Comparison of ENCODE assay signal across 8 cellular contexts in genomic region chr19:54390942-54391577, GRCh38. TPM values are rescaled to one million over a fixed set of nuclear protein-coding genes. Genes with fewer than 3 reads are reported as not detected.
DNase-seq lines count a peak whose midpoint lies in the region; ATAC-seq and TF ChIP-seq lines count a peak whose summit lies in the region.

No MANE protein-coding gene starts in this region.

- peak overlapping the region in 4 of 7 donors; percentile 39 to 69 (median 66) for H3K4me3 Mint-ChIP-seq in CD8-positive, alpha-beta memory T cell

- no peak overlapping the region for H3K4me3 ChIP-seq in CD8-positive, alpha-beta memory T cell (ENCODE audit: low read length)
- H3K4me3 ChIP-seq in psoas muscle = no peak overlapping the region

- no peaks in the 10 kb centered on the region for H3K9me3 Mint-ChIP-seq in CD8-positive, alpha-beta memory T cell

- H3K36me3 ChIP-seq in CD8-positive, alpha-beta memory T cell (ENCODE audit: insufficient read depth, low read length) = no peaks in the 10 kb centered on the region
- no peaks in the 10 kb centered on the region for H3K36me3 ChIP-seq in psoas muscle (ENCODE audit: insufficient read depth in 1 of 2, low read depth in 1 of 2)

- intact Hi-C loops in psoas muscle (cut with DNase I) = loop anchor here (2.0 to 10.0 kb wide), 2 partner anchors 222 to 226 kb away; no protein-coding TSS in a partner anchor

- peak overlapping the region in 6 of 8 donors; percentile 41 to 97 (median 81) for H3K27ac Mint-ChIP-seq in CD8-positive, alpha-beta memory T cell

- H3K4me1 ChIP-seq in CD8-positive, alpha-beta memory T cell (ENCODE audit: insufficient read depth, low read length) = peaks cover 34% of the 10 kb centered on the region
- no peaks in the 10 kb centered on the region for H3K4me1 ChIP-seq in psoas muscle

- peaks cover 7 to 19% of the 10 kb centered on the region in 2 donors for H3K27me3 Mint-ChIP-seq in CD8-positive, alpha-beta memory T cell

- no peak overlapping the region for H3K27ac ChIP-seq in CD8-positive, alpha-beta memory T cell (ENCODE audit: low read depth, low read length)
- no peak overlapping the region for H3K27ac ChIP-seq in psoas muscle

- TF ChIP-seq CTCF in psoas muscle (IDR thresholded peaks at IDR 0.05) = peak; percentile 61

- peak; percentile 58 to 79 (median 68) for DNase-seq in CD8-positive, alpha-beta memory T cell
- DNase-seq in HT-29 (ENCODE audit: low spot score) = peak; percentile 89
- peak; percentile 50 for DNase-seq in RPMI7951 (ENCODE audit: low read depth)
- peak; percentile 84 for DNase-seq in activated effector memory CD4-positive, alpha-beta T cell treated with anti-CD3 and anti-CD28 coated beads, Interleukin-2, amount 50 U/mL, for 16 hours
- DNase-seq in globus pallidus (ENCODE audit: low spot score) = peak; percentile 49
- DNase-seq in psoas muscle = no peak
- no peak for DNase-seq in cortex of kidney (lab: John Stamatoyannopoulos, UW)

- no peaks in the 10 kb centered on the region for H3K9me3 ChIP-seq in CD8-positive, alpha-beta memory T cell (ENCODE audit: low read length)
- H3K9me3 ChIP-seq in psoas muscle = no peaks in the 10 kb centered on the region

- no peaks in the 10 kb centered on the region for H3K27me3 ChIP-seq in CD8-positive, alpha-beta memory T cell (ENCODE audit: insufficient read depth, low read length, poor library complexity, severe bottlenecking)
- peaks cover 0 to 22% (median 5%) of the 10 kb centered on the region in 3 donors for H3K27me3 ChIP-seq in psoas muscle (ENCODE audit: insufficient read depth in 3 of 3, low read length in 2 of 3)

- peaks cover 0 to 3% (median 0%) of the 10 kb centered on the region in 3 donors for H3K36me3 Mint-ChIP-seq in CD8-positive, alpha-beta memory T cell

- CTCF ChIA-PET in CD8-positive, alpha-beta memory T cell (lab: Charles Lee) = interaction anchor here (0.7 to 6.0 kb wide), 19 partner anchors 8 to 202 kb away, joined by 3 to 119 read pairs (median 4); partner anchors contain the start of genes LAIR1, MBOAT7 and TTYH1

- 14 to 19% (median 18%) methylated on average over 7 of the region's 7 CpGs for WGBS in psoas muscle, 3 donors

- peaks cover 32 to 40% (median 37%) of the 10 kb centered on the region in 3 donors for H3K4me1 Mint-ChIP-seq in CD8-positive, alpha-beta memory T cell

- no peak for ATAC-seq in psoas muscle
- no peak for ATAC-seq in GM19397 (IDR thresholded peaks at IDR 0.05; ENCODE audit: unreplicated experiment)

- POLR2A ChIA-PET in CD8-positive, alpha-beta memory T cell (lab: Charles Lee) = no interaction called here

RNA-seq across cellular contexts. Expression of gene TTYH1, which starts 24.2 kb away (rescaled TPM):
- total RNA-seq in CD8-positive, alpha-beta memory T cell = under 1 TPM in 1 of 2 experiments, not detected in 1; 0.66 TPM
- polyA plus RNA-seq in CD8-positive, alpha-beta memory T cell = not detected
- not detected in 2 replicates for total RNA-seq in HT-29 (2014; rRNA removed; shearing (Covaris generic))
- not detected in 2 replicates for total RNA-seq in RPMI7951 (2014; rRNA removed; shearing (Covaris generic))
- total RNA-seq in psoas muscle = 1 to 10 TPM in 1 of 4 donors, under 1 TPM in 2, not detected in 1; 0.34 to 1.9 (median 0.67) TPM
- under 1 TPM; 0.38 to 0.63 (median 0.40) TPM for polyA plus RNA-seq in psoas muscle

RNA-seq across cellular contexts. Expression of gene LAIR1, which starts 26.3 kb away (rescaled TPM):
- total RNA-seq in CD8-positive, alpha-beta memory T cell = 10 to 100 TPM; 12.9 to 13.1 TPM
- 110 TPM for polyA plus RNA-seq in CD8-positive, alpha-beta memory T cell
- total RNA-seq in HT-29 (2014; rRNA removed; shearing (Covaris generic)) = not detected in 2 replicates
- total RNA-seq in RPMI7951 (2014; rRNA removed; shearing (Covaris generic)) = 0.12 TPM in 1 of 2 replicates, not detected in the other
- total RNA-seq in psoas muscle = 1 to 10 TPM; 3.4 to 6.2 (median 4.0) TPM
- polyA plus RNA-seq in psoas muscle = 1 to 10 TPM in 1 of 3 donors, under 1 TPM in 2; 0.93 to 2.4 (median 0.95) TPM

RNA-seq across cellular contexts. Expression of gene LILRA4, which starts 52.1 kb away (rescaled TPM):
- total RNA-seq in CD8-positive, alpha-beta memory T cell = not detected
- polyA plus RNA-seq in CD8-positive, alpha-beta memory T cell = not detected
- not detected in 2 replicates for total RNA-seq in HT-29 (2014; rRNA removed; shearing (Covaris generic))
- not detected in 2 replicates for total RNA-seq in RPMI7951 (2014; rRNA removed; shearing (Covaris generic))
- total RNA-seq in psoas muscle = 1 to 10 TPM in 1 of 4 donors, not detected in 3; 1.1 TPM
- polyA plus RNA-seq in psoas muscle = not detected

RNA-seq across cellular contexts. Expression of gene LENG8, which starts 57.9 kb away (rescaled TPM):
- 100 to 1,000 TPM; 132 to 144 TPM for total RNA-seq in CD8-positive, alpha-beta memory T cell
- polyA plus RNA-seq in CD8-positive, alpha-beta memory T cell = 8.0 TPM
- 153 TPM in 2 replicates for total RNA-seq in HT-29 (2014; rRNA removed; shearing (Covaris generic))
- 7.1 and 9.0 TPM in 2 replicates for total RNA-seq in RPMI7951 (2014; rRNA removed; shearing (Covaris generic))
- total RNA-seq in psoas muscle = 10 to 100 TPM; 28.2 to 60.2 (median 41.8) TPM
- polyA plus RNA-seq in psoas muscle = 10 to 100 TPM; 21.7 to 28.6 (median 27.2) TPM

Comparison
In these comparisons a context has a peak if more than half of its experiments do, and no peak if none do; other contexts are left out.
1. DNase-seq: peak in CD8-positive, alpha-beta memory T cell (5 of 5), HT-29 (single experiment), RPMI7951 (single experiment), activated effector memory CD4-positive, alpha-beta T cell treated with anti-CD3 and anti-CD28 coated beads, Interleukin-2, amount 50 U/mL, for 16 hours (single experiment) and globus pallidus (single experiment); none in psoas muscle (0 of 2) and cortex of kidney (single experiment).